9 cellular contexts compared by ENCODE assay signal in genomic region chr9:90546200-90546599, GRCh38.
DNase-seq lines count a peak whose midpoint lies in the region; ATAC-seq and TF ChIP-seq lines count a peak whose summit lies in the region.
"Had no signal": no experiment of that assay in that cellular context is flagged by ENCODE, and none has a peak within 500 bp of the region (broad histone marks: within the 10 kb centered on the region; RNA-seq: fewer than 3 reads in every experiment).

No MANE protein-coding gene starts in this region.

- 40 to 47% methylated on average over 7 of the region's 7 CpGs for WGBS in thyroid gland, 2 donors
- WGBS in esophagus squamous epithelium, 2 donors, result 25 to 27% methylated on average over 7 of the region's 7 CpGs
- 23 to 34% (median 28%) methylated on average over 7 of the region's 7 CpGs for WGBS in stomach, 5 donors

- TF ChIP-seq POLR2A in thyroid gland (IDR thresholded peaks at IDR 0.05) (no peak), esophagus squamous epithelium (IDR thresholded peaks at IDR 0.05) (no peak), stomach (IDR thresholded peaks at IDR 0.05) (no peak)

- H3K27ac ChIP-seq in epithelial cell of prostate (no peak overlapping the region), thyroid gland (no peak overlapping the region), esophagus squamous epithelium (no peak overlapping the region), stomach (no peak overlapping the region)

- no peak for TF ChIP-seq EP300 in stomach (IDR thresholded peaks at IDR 0.05)

- no peak for ATAC-seq in GM21367 (IDR thresholded peaks at IDR 0.05; ENCODE audit: unreplicated experiment)
- ATAC-seq: activated CD4-positive, alpha-beta T cell treated with anti-CD3 and anti-CD28 coated beads for 36 hours had no signal

- intact Hi-C loops in thyroid gland (cut with DNase I), result no loop called here
- intact Hi-C loops in esophagus squamous epithelium (cut with DNase I), result no loop called here
- intact Hi-C loops in stomach (cut with DNase I; ENCODE audit: low total_unique reads), result no loop called here

- no peaks in the 10 kb centered on the region for H3K4me1 ChIP-seq in thyroid gland
- H3K4me1 ChIP-seq in esophagus squamous epithelium, result no peaks in the 10 kb centered on the region
- H3K4me1 ChIP-seq in stomach, result no peaks in the 10 kb centered on the region

- H3K4me3 ChIP-seq in thyroid gland (replicated peaks in 1 of 3) (no peak overlapping the region), esophagus squamous epithelium (no peak overlapping the region), stomach (no peak overlapping the region)

- H3K27me3 ChIP-seq in thyroid gland, result no peaks in the 10 kb centered on the region
- no peaks in the 10 kb centered on the region for H3K27me3 ChIP-seq in esophagus squamous epithelium
- H3K27me3 ChIP-seq in stomach, result no peaks in the 10 kb centered on the region

- H3K36me3 ChIP-seq in thyroid gland, result no peaks in the 10 kb centered on the region
- no peaks in the 10 kb centered on the region for H3K36me3 ChIP-seq in esophagus squamous epithelium
- no peaks in the 10 kb centered on the region for H3K36me3 ChIP-seq in stomach

- DNase-seq in NCI-H82 (lab: John Stamatoyannopoulos, UW), result peak; percentile 30
- DNase-seq in NCI-H82 treated with DMSO at 0.1 percent for 48 hours (lab: John Stamatoyannopoulos, UW; ENCODE audit: unreplicated experiment), result no peak
- DNase-seq in NCI-H748 treated with DMSO at 0.1 percent for 48 hours (lab: John Stamatoyannopoulos, UW), result peak; percentile 96
- DNase-seq in epithelial cell of prostate (ENCODE audit: low read depth, low spot score), result peak; percentile 44
- DNase-seq in thyroid gland, result peak; percentile 5 to 10
- no peak for DNase-seq in esophagus squamous epithelium (lab: John Stamatoyannopoulos, UW)
- DNase-seq in stomach, result no peak
- DNase-seq: activated CD4-positive, alpha-beta T cell treated with anti-CD3 and anti-CD28 coated beads for 36 hours had no signal

- H3K9me3 ChIP-seq in thyroid gland, result no peaks in the 10 kb centered on the region
- no peaks in the 10 kb centered on the region for H3K9me3 ChIP-seq in esophagus squamous epithelium
- peaks cover 0 to 18% (median 6%) of the 10 kb centered on the region in 4 donors for H3K9me3 ChIP-seq in stomach

- TF ChIP-seq CTCF in thyroid gland (IDR thresholded peaks at IDR 0.05) (no peak), esophagus squamous epithelium (IDR thresholded peaks at IDR 0.05) (no peak), stomach (IDR thresholded peaks at IDR 0.05) (no peak)

Comparison
In these comparisons a context has a peak if more than half of its experiments do, and no peak if none do; other contexts are left out.
1. DNase-seq: peak in NCI-H82 (single experiment), NCI-H748 treated with DMSO at 0.1 percent for 48 hours (single experiment), epithelial cell of prostate (single experiment) and thyroid gland (2 of 2); none in NCI-H82 treated with DMSO at 0.1 percent for 48 hours (single experiment), esophagus squamous epithelium (single experiment) and stomach (single experiment).